2 cellular contexts compared by ENCODE assay signal in genomic region chr22:41524283-41524682, GRCh38.
TF ChIP-seq lines count a peak whose summit lies in the region.

No MANE protein-coding gene starts in this region.

TF ChIP-seq in IMR-90, 13 proteins besides CTCF, POLR2A, EP300 and RAD21:
- TF ChIP-seq MAZ (IDR thresholded peaks at IDR 0.05; ENCODE audit: borderline replicate concordance, low read depth, low read length) (peak; percentile 53; the same call in 1 of the 2 replicates), CEBPB (IDR thresholded peaks at IDR 0.05; ENCODE audit: low read depth, low read length) (peak; percentile 73), BHLHE40 (IDR thresholded peaks at IDR 0.05; ENCODE audit: low read depth, low read length) (0 out of 2 replicates have a peak, but pooled peaks have one; percentile 17), MXI1 (IDR thresholded peaks at IDR 0.05; ENCODE audit: borderline replicate concordance, low read depth, low read length) (no peak)

TF ChIP-seq in K562, 482 proteins besides CTCF, POLR2A, EP300 and RAD21:
- TF ChIP-seq, protein P1, sequence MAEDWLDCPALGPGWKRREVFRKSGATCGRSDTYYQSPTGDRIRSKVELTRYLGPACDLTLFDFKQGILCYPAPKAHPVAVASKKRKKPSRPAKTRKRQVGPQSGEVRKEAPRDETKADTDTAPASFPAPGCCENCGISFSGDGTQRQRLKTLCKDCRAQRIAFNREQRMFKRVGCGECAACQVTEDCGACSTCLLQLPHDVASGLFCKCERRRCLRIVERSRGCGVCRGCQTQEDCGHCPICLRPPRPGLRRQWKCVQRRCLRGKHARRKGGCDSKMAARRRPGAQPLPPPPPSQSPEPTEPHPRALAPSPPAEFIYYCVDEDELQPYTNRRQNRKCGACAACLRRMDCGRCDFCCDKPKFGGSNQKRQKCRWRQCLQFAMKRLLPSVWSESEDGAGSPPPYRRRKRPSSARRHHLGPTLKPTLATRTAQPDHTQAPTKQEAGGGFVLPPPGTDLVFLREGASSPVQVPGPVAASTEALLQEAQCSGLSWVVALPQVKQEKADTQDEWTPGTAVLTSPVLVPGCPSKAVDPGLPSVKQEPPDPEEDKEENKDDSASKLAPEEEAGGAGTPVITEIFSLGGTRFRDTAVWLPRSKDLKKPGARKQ (CRISPR knock-in tag; IDR thresholded peaks at IDR 0.05), result 0 out of 2 replicates have a peak, but pooled peaks have one; percentile 47
- TF ChIP-seq NFIC (IDR thresholded peaks at IDR 0.05), result peak; percentile 60
- TF ChIP-seq ZNF717 (CRISPR knock-in tag; IDR thresholded peaks at IDR 0.05), result no peak
- no peak for TF ChIP-seq ZNF134 (CRISPR knock-in tag; conservative IDR thresholded peaks at IDR 0.05)
- TF ChIP-seq AFF1 (IDR thresholded peaks at IDR 0.05; ENCODE audit: low read depth in 1 of 2, partially characterized antibody in 2 of 2), result no peak
